26 cellular contexts compared by ENCODE assay signal in the genomic region with DNA sequence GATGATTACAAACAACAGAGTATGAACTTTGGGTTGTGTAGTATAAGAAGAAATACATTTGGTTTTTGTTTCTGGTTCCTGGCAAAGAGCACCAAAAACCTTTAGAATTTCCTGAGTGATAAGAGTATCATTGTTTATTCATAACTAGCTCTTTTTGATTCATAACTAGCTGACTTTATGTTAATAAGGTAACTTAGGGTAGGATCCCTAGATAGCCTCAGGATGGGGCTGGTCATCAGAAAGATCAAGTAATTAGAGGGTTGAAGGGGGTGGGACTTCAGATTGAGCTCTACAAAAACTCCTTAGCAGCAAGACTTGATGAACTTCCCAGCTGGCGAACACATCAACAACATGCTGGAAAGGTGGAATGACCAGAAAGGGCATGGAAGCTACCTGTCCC.
"Had no signal": no experiment of that assay in that cellular context is flagged by ENCODE, and none has a peak within 500 bp of the region (broad histone marks: within the 10 kb centered on the region; RNA-seq: fewer than 3 reads in every experiment).

No MANE protein-coding gene starts in this region.

- H3K27me3 ChIP-seq: foreskin keratinocyte, hepatocyte, ovary, right atrium auricular region, sigmoid colon, testis, tibial nerve, upper lobe of right lung, vagina had no signal

- H3K27ac ChIP-seq: coronary artery, foreskin keratinocyte, hepatocyte, left ventricle myocardium inferior, lower lobe of right lung, ovary, right atrium auricular region, sigmoid colon, skin epidermis, testis, tibial nerve, upper lobe of right lung, vagina had no signal

- H3K4me3 Mint-ChIP-seq: endodermal cell; naive B cell; neural crest cell; stimulated activated naive B cell treated with anti-CD40 and anti-IgM and Interleukin-4, amounts not matched to agents 10 μg/mL and 1 μg/mL and 100 μg/mL, for 72 hours; stimulated activated naive CD8-positive, alpha-beta T cell treated with anti-CD3 and anti-CD28 coated beads, Interleukin-15, amount 100 ng/mL, for 72 hours had no signal

- H3K36me3 ChIP-seq: left ventricle myocardium inferior, lower lobe of right lung, ovary, right atrium auricular region, sigmoid colon, tibial nerve, upper lobe of right lung, vagina had no signal

- H3K27me3 Mint-ChIP-seq: naive B cell; stimulated activated naive B cell treated with anti-CD40 and anti-IgM and Interleukin-4, amounts not matched to agents 10 μg/mL and 1 μg/mL and 100 μg/mL, for 72 hours; stimulated activated naive CD8-positive, alpha-beta T cell treated with anti-CD3 and anti-CD28 coated beads, Interleukin-15, amount 100 ng/mL, for 72 hours had no signal

- H3K9me3 ChIP-seq: left ventricle myocardium inferior, lower lobe of right lung, ovary, right atrium auricular region, sigmoid colon, testis, tibial nerve, upper lobe of right lung, vagina had no signal

- H2AFZ ChIP-seq: hepatocyte had no signal

- H3K9me3 Mint-ChIP-seq: endodermal cell; naive B cell; neural crest cell; stimulated activated naive B cell treated with anti-CD40 and anti-IgM and Interleukin-4, amounts not matched to agents 10 μg/mL and 1 μg/mL and 100 μg/mL, for 72 hours; stimulated activated naive CD8-positive, alpha-beta T cell treated with anti-CD3 and anti-CD28 coated beads, Interleukin-15, amount 100 ng/mL, for 72 hours had no signal

- H3K4me2 ChIP-seq: hepatocyte had no signal

- DNase-seq: effector CD4-positive, alpha-beta T cell; endodermal cell; foreskin keratinocyte; head of caudate nucleus; kidney; left cardiac atrium; left ventricle myocardium inferior; lower lobe of right lung; mesendoderm; naive B cell; ovary; sigmoid colon; stimulated activated CD4-positive, alpha-beta T cell treated with anti-CD3 and anti-CD28 coated beads, Interleukin-2, amount 100 ng/mL, for 24 hours; stimulated activated CD4-positive, alpha-beta T cell treated with anti-CD3 and anti-CD28 coated beads, Interleukin-4, amount 100 ng/mL, for 4 hours; stimulated activated naive B cell treated with anti-CD40 and anti-IgM and Interleukin-4, amounts not matched to agents 10 μg/mL and 1 μg/mL and 100 μg/mL, for 72 hours; stimulated activated naive CD8-positive, alpha-beta T cell treated with anti-CD3 and anti-CD28 coated beads, Interleukin-15, amount 100 ng/mL, for 72 hours; testis; upper lobe of right lung had no signal

- H3K4me1 ChIP-seq: foreskin keratinocyte, lower lobe of right lung, right atrium auricular region, testis, upper lobe of right lung had no signal

- H3K27ac Mint-ChIP-seq: endodermal cell; stimulated activated naive B cell treated with anti-CD40 and anti-IgM and Interleukin-4, amounts not matched to agents 10 μg/mL and 1 μg/mL and 100 μg/mL, for 72 hours had no signal

- H3K36me3 Mint-ChIP-seq: naive B cell had no signal

- H3K4me3 ChIP-seq: coronary artery, hepatocyte, left ventricle myocardium inferior, lower lobe of right lung, ovary, right atrium auricular region, sigmoid colon, skin epidermis, testis, tibial nerve, upper lobe of right lung, vagina had no signal

- ATAC-seq: esophagus mucosa; foreskin keratinocyte; left cardiac atrium; lower lobe of right lung; stimulated activated naive B cell treated with anti-CD40 and anti-IgM and Interleukin-4, amounts not matched to agents 10 μg/mL and 1 μg/mL and 100 μg/mL, for 72 hours; stimulated activated naive CD8-positive, alpha-beta T cell treated with anti-CD3 and anti-CD28 coated beads, Interleukin-15, amount 100 ng/mL, for 72 hours; upper lobe of right lung had no signal

- H3K4me1 Mint-ChIP-seq: endodermal cell; naive B cell; stimulated activated naive B cell treated with anti-CD40 and anti-IgM and Interleukin-4, amounts not matched to agents 10 μg/mL and 1 μg/mL and 100 μg/mL, for 72 hours had no signal
